Comparison of ENCODE assay signal across 8 cellular contexts in genomic region chr1:59814901-59815825, GRCh38. TPM values are rescaled to one million over a fixed set of nuclear protein-coding genes. Genes with fewer than 3 reads are reported as not detected.
DNase-seq lines count a peak whose midpoint lies in the region; ATAC-seq and TF ChIP-seq lines count a peak whose summit lies in the region.

Gene HOOK1 (plus strand): TSS chr1:59814949. CDS start chr1:59815118, 169 bp downstream.

- H3K4me3 Mint-ChIP-seq in naive thymus-derived CD4-positive, alpha-beta T cell = peak within 1 kb of the TSS in 4 of 10 donors; percentile 31 to 92 (median 90)

- BruUV-seq in Panc1 (replicated peaks; lab: Mats Ljungman, UMichigan) = no TSS peak

- H3K36me3 ChIP-seq in Panc1 (ENCODE audit: control insufficient read depth, insufficient read depth, low read length) = no peaks in the 10 kb centered on the region; the same call in 1 of the 2 replicates
- no peaks in the 10 kb centered on the region for H3K36me3 ChIP-seq in effector memory CD4-positive, alpha-beta T cell (ENCODE audit: control insufficient read depth, insufficient read depth, low read length)
- peaks cover 0 to 4% (median 0%) of the 10 kb centered on the region in 3 experiments for H3K36me3 ChIP-seq in naive thymus-derived CD4-positive, alpha-beta T cell (ENCODE audit: control insufficient read depth in 2 of 3, insufficient read depth in 3 of 3, low read length in 3 of 3)

- CTCF ChIA-PET in Panc1 (lab: Charles Lee) = no interaction called here
- CTCF ChIA-PET in naive thymus-derived CD4-positive, alpha-beta T cell (lab: Charles Lee) = interaction anchor here (0.6 kb wide), 1 partner anchor 117 kb away, joined by 3 read pairs; no protein-coding TSS in a partner anchor

- no peak for DNase-seq in Panc1 (ENCODE audit: low read depth, low spot score)
- DNase-seq in effector memory CD4-positive, alpha-beta T cell = no peak
- no peak for DNase-seq in naive thymus-derived CD4-positive, alpha-beta T cell
- DNase-seq in islet precursor cell = no peak
- no peak for DNase-seq in KG1 (lab: John Stamatoyannopoulos, UW)

- ATAC-seq in HG02571 (IDR thresholded peaks at IDR 0.05; ENCODE audit: unreplicated experiment) (peak; percentile 23), Panc1 (peak; percentile 80), GM19324 (IDR thresholded peaks at IDR 0.05; ENCODE audit: low FRiP score, unreplicated experiment) (no peak)
- no peak for ATAC-seq in naive thymus-derived CD4-positive, alpha-beta T cell

- H3K27me3 Mint-ChIP-seq in naive thymus-derived CD4-positive, alpha-beta T cell = peaks cover 2 to 18% (median 10%) of the 10 kb centered on the region in 5 donors

- H3K27me3 ChIP-seq in Panc1 (ENCODE audit: control insufficient read depth, insufficient read depth, low read length) = peaks cover 32% of the 10 kb centered on the region
- H3K27me3 ChIP-seq in effector memory CD4-positive, alpha-beta T cell (replicated peaks; ENCODE audit: control insufficient read depth, insufficient read depth, low read length, poor library complexity, severe bottlenecking) = no peaks in the 10 kb centered on the region
- H3K27me3 ChIP-seq in naive thymus-derived CD4-positive, alpha-beta T cell (ENCODE audit: control insufficient read depth in 2 of 2, insufficient read depth in 2 of 2, low read length in 2 of 2) = no peaks in the 10 kb centered on the region

- no peaks in the 10 kb centered on the region for H3K9me3 ChIP-seq in Panc1 (ENCODE audit: control insufficient read depth, insufficient read depth, low read depth, low read length)
- H3K9me3 ChIP-seq in effector memory CD4-positive, alpha-beta T cell (ENCODE audit: control insufficient read depth, low read length) = no peaks in the 10 kb centered on the region
- H3K9me3 ChIP-seq in naive thymus-derived CD4-positive, alpha-beta T cell (ENCODE audit: control insufficient read depth in 2 of 3, low read length in 3 of 3) = no peaks in the 10 kb centered on the region

- in situ Hi-C loops in Panc1 (cut with HindIII; ENCODE audit: low pct_unique_long_range_greater_than_20kb, low sequenced_read_pairs) = no loop called here

- TF ChIP-seq POLR2A in GM18526 (IDR thresholded peaks at IDR 0.05; ENCODE audit: extremely low read depth, insufficient read length) = peak; percentile 29

- peaks cover 6% of the 10 kb centered on the region; the same call in 1 of the 2 replicates for H3K4me1 ChIP-seq in Panc1 (ENCODE audit: control insufficient read depth, insufficient read depth, low read length)
- H3K4me1 ChIP-seq in effector memory CD4-positive, alpha-beta T cell (ENCODE audit: control insufficient read depth, insufficient read depth, low read length, poor library complexity, severe bottlenecking) = peaks cover 7% of the 10 kb centered on the region
- peaks cover 0 to 23% of the 10 kb centered on the region in 2 donors for H3K4me1 ChIP-seq in naive thymus-derived CD4-positive, alpha-beta T cell (ENCODE audit: control insufficient read depth in 2 of 2, insufficient read depth in 2 of 2, low read length in 2 of 2)

- peak within 1 kb of the TSS in 5 of 9 donors; percentile 72 to 95 (median 90) for H3K27ac Mint-ChIP-seq in naive thymus-derived CD4-positive, alpha-beta T cell

- H3K27ac ChIP-seq in Panc1 (ENCODE audit: low read length) = no peak within 1 kb of the TSS
- peak within 1 kb of the TSS; percentile 64 for H3K27ac ChIP-seq in effector memory CD4-positive, alpha-beta T cell (ENCODE audit: insufficient read depth, low read length, poor library complexity, severe bottlenecking)
- H3K27ac ChIP-seq in naive thymus-derived CD4-positive, alpha-beta T cell (ENCODE audit: low read depth, low read length) = peak within 1 kb of the TSS; percentile 91

- peaks cover 0 to 3% (median 0%) of the 10 kb centered on the region in 11 donors for H3K9me3 Mint-ChIP-seq in naive thymus-derived CD4-positive, alpha-beta T cell

- no peak for TF ChIP-seq CTCF in Panc1 (IDR thresholded peaks at IDR 0.05)

- intact Hi-C loops in Panc1 (cut with micrococcal nuclease; ENCODE audit: unreplicated experiment) = no loop called here
- intact Hi-C loops in naive thymus-derived CD4-positive, alpha-beta T cell (cut with micrococcal nuclease) = loop anchor here (1.0 to 2.0 kb wide), 6 partner anchors 518 to 1269 kb away; partner anchors contain the start of genes MYSM1 (in 2 of the 2), OMA1 (in 2 of the 2), FGGY (in 1 of the 2) and JUN (in 1 of the 2)

- peaks cover 7 to 14% (median 13%) of the 10 kb centered on the region in 7 donors for H3K4me1 Mint-ChIP-seq in naive thymus-derived CD4-positive, alpha-beta T cell

- H3K36me3 Mint-ChIP-seq in naive thymus-derived CD4-positive, alpha-beta T cell = peaks cover 0 to 1% (median 0%) of the 10 kb centered on the region in 5 donors

- H3K4me3 ChIP-seq in Panc1 (ENCODE audit: low read depth in 2 of 2, low read length in 2 of 2) = peak within 1 kb of the TSS; percentile 30 to 43
- H3K4me3 ChIP-seq in effector memory CD4-positive, alpha-beta T cell (ENCODE audit: insufficient read depth, low read depth, low read length, poor library complexity, severe bottlenecking) = peak within 1 kb of the TSS; percentile 63
- H3K4me3 ChIP-seq in naive thymus-derived CD4-positive, alpha-beta T cell (ENCODE audit: low read length) = peak within 1 kb of the TSS; percentile 75

- POLR2A ChIA-PET in Panc1 (lab: Charles Lee) = no interaction called here
- POLR2A ChIA-PET in naive thymus-derived CD4-positive, alpha-beta T cell (lab: Charles Lee) = interaction anchor here (2.3 kb wide), 1 partner anchor 1032 kb away, joined by 8 read pairs; the partner anchor contains the start of gene JUN

RNA-seq across cellular contexts. Expression of gene HOOK1, which starts in this region (rescaled TPM):
- 0.57 TPM for total RNA-seq in Panc1 (2021; ENCODE audit: unreplicated experiment)
- polyA plus RNA-seq in Panc1 (2012; ENCODE audit: insufficient read length) = 0.13 TPM
- 10 to 100 TPM in 4 of 5 experiments, 1 to 10 TPM in 1; 3.0 to 28.5 (median 23.5) TPM for total RNA-seq in naive thymus-derived CD4-positive, alpha-beta T cell
- 10 to 100 TPM; 21.0 to 28.9 TPM for polyA plus RNA-seq in naive thymus-derived CD4-positive, alpha-beta T cell

Comparison
In these comparisons a context has a peak if more than half of its experiments do, and no peak if none do; other contexts are left out.
1. Peak in ATAC-seq and H3K4me3 ChIP-seq in Panc1; RNA of the gene not detected or under 1 TPM.